22 cellular contexts compared by ENCODE assay signal in genomic region chr17:3590231-3590630, GRCh38. TPM values are rescaled to one million over a fixed set of nuclear protein-coding genes. Genes with fewer than 3 reads are reported as not detected.
DNase-seq lines count a peak whose midpoint lies in the region; ATAC-seq and TF ChIP-seq lines count a peak whose summit lies in the region.
"Had no signal": no experiment of that assay in that cellular context is flagged by ENCODE, and none has a peak within 500 bp of the region (broad histone marks: within the 10 kb centered on the region; RNA-seq: fewer than 3 reads in every experiment).

No MANE protein-coding gene starts in this region.

- H3K27ac ChIP-seq in GM23338 (ENCODE audit: low read depth), result no peak overlapping the region
- H3K27ac ChIP-seq in osteoblast (ENCODE audit: low read depth, low read length), result no peak overlapping the region
- no peak overlapping the region for H3K27ac ChIP-seq in A673 (ENCODE audit: low read depth, low read length, poor library complexity, severe bottlenecking)
- H3K27ac ChIP-seq: PC-9, SJSA1 had no signal

- H2AFZ ChIP-seq in GM23338 (no peak overlapping the region), osteoblast (ENCODE audit: low read length) (no peak overlapping the region)
- H2AFZ ChIP-seq: PC-9 had no signal

- no peaks in the 10 kb centered on the region for H3K9me2 ChIP-seq in GM23338 (ENCODE audit: insufficient read depth)

- no peaks in the 10 kb centered on the region for H3K9me3 Mint-ChIP-seq in GM23338
- no peaks in the 10 kb centered on the region for H3K9me3 Mint-ChIP-seq in central memory CD8-positive, alpha-beta T cell

- H3K36me3 ChIP-seq in GM23338 (ENCODE audit: insufficient read depth) (no peaks in the 10 kb centered on the region), osteoblast (ENCODE audit: insufficient read depth, low read length) (no peaks in the 10 kb centered on the region), A673 (ENCODE audit: insufficient read depth, low read length, poor library complexity, severe bottlenecking) (no peaks in the 10 kb centered on the region)
- H3K36me3 ChIP-seq: MG63, SJSA1 had no signal

- H3K79me2 ChIP-seq in GM23338 (replicated peaks; ENCODE audit: insufficient read depth) (no peaks in the 10 kb centered on the region), osteoblast (ENCODE audit: insufficient read depth, low read length) (no peaks in the 10 kb centered on the region)

- H3K9me3 ChIP-seq in osteoblast (ENCODE audit: low read depth, low read length) (no peaks in the 10 kb centered on the region), A673 (ENCODE audit: low read depth, low read length, poor library complexity, severe bottlenecking) (no peaks in the 10 kb centered on the region)
- H3K9me3 ChIP-seq: MG63, SJSA1 had no signal

- ATAC-seq in GM23338, result no peak
- ATAC-seq in central memory CD8-positive, alpha-beta T cell (replicated peaks; ENCODE audit: extremely low read depth, poor library complexity, severe bottlenecking), result no peak
- ATAC-seq: GM12878, Right ventricle myocardium inferior had no signal

- no peak overlapping the region for H3K4me3 Mint-ChIP-seq in GM23338
- H3K4me3 Mint-ChIP-seq in central memory CD8-positive, alpha-beta T cell, result no peak overlapping the region
- H3K4me3 Mint-ChIP-seq: B cell had no signal

- no peak overlapping the region for H3K4me3 ChIP-seq in GM23338
- no peak overlapping the region for H3K4me3 ChIP-seq in osteoblast (ENCODE audit: insufficient read depth, low read length)
- no peak overlapping the region for H3K4me3 ChIP-seq in A673 (ENCODE audit: low read depth, low read length, poor library complexity, severe bottlenecking)
- H3K4me3 ChIP-seq: GM12878, MG63, PC-9, SJSA1 had no signal

- POLR2A ChIA-PET in A673 (lab: Charles Lee; ENCODE audit: low non-redundant PET), result no interaction called here

- H3K4me1 ChIP-seq in GM23338 (ENCODE audit: insufficient read depth) (no peaks in the 10 kb centered on the region), osteoblast (ENCODE audit: insufficient read depth, low read length) (no peaks in the 10 kb centered on the region), A673 (ENCODE audit: insufficient read depth, low read length, poor library complexity, severe bottlenecking) (no peaks in the 10 kb centered on the region)
- H3K4me1 ChIP-seq: SJSA1 had no signal

- H3K27me3 ChIP-seq in GM23338 (ENCODE audit: insufficient read depth), result no peaks in the 10 kb centered on the region
- no peaks in the 10 kb centered on the region for H3K27me3 ChIP-seq in osteoblast (ENCODE audit: insufficient read depth, low read length)
- no peaks in the 10 kb centered on the region for H3K27me3 ChIP-seq in A673 (replicated peaks; ENCODE audit: insufficient read depth, low read depth, low read length, poor library complexity)
- H3K27me3 ChIP-seq: MG63, SJSA1 had no signal

- H3K27me3 Mint-ChIP-seq in GM23338 (ENCODE audit: insufficient read depth, low read depth, poor library complexity), result peaks cover 4% of the 10 kb centered on the region
- H3K27me3 Mint-ChIP-seq in central memory CD8-positive, alpha-beta T cell, result no peaks in the 10 kb centered on the region
- H3K27me3 Mint-ChIP-seq: B cell had no signal

- H3K36me3 Mint-ChIP-seq in GM23338 (ENCODE audit: low read depth), result peaks cover 20% of the 10 kb centered on the region
- H3K36me3 Mint-ChIP-seq in central memory CD8-positive, alpha-beta T cell (ENCODE audit: insufficient read depth), result peaks cover 6% of the 10 kb centered on the region

- intact Hi-C loops in A673 (cut with micrococcal nuclease; ENCODE audit: unreplicated experiment), result no loop called here

- H4K20me1 ChIP-seq in GM23338 (replicated peaks; ENCODE audit: insufficient read depth) (no peaks in the 10 kb centered on the region), osteoblast (ENCODE audit: insufficient read depth, low read length) (no peaks in the 10 kb centered on the region)

- peak overlapping the region; percentile 50; the same call in 1 of the 2 replicates for H3K27ac Mint-ChIP-seq in GM23338
- peak overlapping the region; percentile 46 for H3K27ac Mint-ChIP-seq in central memory CD8-positive, alpha-beta T cell (ENCODE audit: low read depth)
- H3K27ac Mint-ChIP-seq: B cell had no signal

- no TSS peak for BruUV-seq in A673 (replicated peaks; lab: Mats Ljungman, UMichigan)

- H3F3A ChIP-seq in GM23338 (replicated peaks; ENCODE audit: low read depth), result no peaks in the 10 kb centered on the region

- TF ChIP-seq CTCF in GM23338 (conservative IDR thresholded peaks at IDR 0.05; ENCODE audit: low read depth in 2 of 2) (no peak), osteoblast (IDR thresholded peaks at IDR 0.05; ENCODE audit: extremely low read depth, low read depth, low read length) (no peak), A673 (conservative IDR thresholded peaks at IDR 0.05; ENCODE audit: low read depth, low read length) (no peak)

- H3K4me2 ChIP-seq in GM23338 (no peak overlapping the region), osteoblast (ENCODE audit: insufficient read depth, low read length) (no peak overlapping the region)
- H3K4me2 ChIP-seq: PC-9 had no signal

- peak; percentile 33 for DNase-seq in DMS79 (lab: John Stamatoyannopoulos, UW)
- DNase-seq in GM23338 (ENCODE audit: low spot score), result no peak
- no peak for DNase-seq in central memory CD8-positive, alpha-beta T cell (ENCODE audit: low spot score in 2 of 2)
- peak; percentile 30 for DNase-seq in osteoblast (ENCODE audit: insufficient read length, low spot score, missing footprints)
- DNase-seq in medulla oblongata (ENCODE audit: extremely low spot score), result no peak
- DNase-seq in germinal center (ENCODE audit: low spot score), result no peak
- no peak for DNase-seq in A673 (ENCODE audit: low spot score)
- DNase-seq: EL; GDM1; HCEC 1CT; KBM-7; MG63; NCI-H2029; NCI-H446 treated with DMSO at 0.1 percent for 48 hours; NCI-H526; NCI-H82; NK-92 treated with Interleukin-12 subunit alpha and Interleukin-12 subunit beta, amount 100 ng/mL, for 24 hours; PC-9 had no signal

- H3K4me1 Mint-ChIP-seq in GM23338, result no peaks in the 10 kb centered on the region
- no peaks in the 10 kb centered on the region for H3K4me1 Mint-ChIP-seq in central memory CD8-positive, alpha-beta T cell

- CTCF ChIA-PET in A673 (lab: Charles Lee), result no interaction called here

RNA-seq across cellular contexts. Expression of gene TRPV1, which starts 19.0 kb away (rescaled TPM):
- total RNA-seq in GM23338 (2014; rRNA removed; shearing (Covaris generic)), result 3.8 and 4.0 TPM in 2 replicates
- 2.3 and 4.2 TPM in 2 replicates for polyA plus RNA-seq in GM23338 (2016; fragmentation: Nextera tagmentation; extraction: Ambion mirVana)
- total RNA-seq in osteoblast (2.4 and 2.5 TPM in 2 replicates), A673 (2021) (1.0 and 1.9 TPM in 2 replicates)

RNA-seq across cellular contexts. Expression of gene TRPV3, which starts 32.6 kb away (rescaled TPM):
- total RNA-seq in GM23338 (2014; rRNA removed; shearing (Covaris generic)), result 0.69 and 0.70 TPM in 2 replicates
- 0.15 and 0.82 TPM in 2 replicates for polyA plus RNA-seq in GM23338 (2016; fragmentation: Nextera tagmentation; extraction: Ambion mirVana)
- total RNA-seq in osteoblast (0.29 and 0.36 TPM in 2 replicates), A673 (2021) (0.13 and 0.24 TPM in 2 replicates)
- total RNA-seq: SJSA1 had no signal

RNA-seq across cellular contexts. Expression of gene SHPK, which starts 45.8 kb away (rescaled TPM):
- 34.3 and 36.7 TPM in 2 replicates for total RNA-seq in GM23338 (2014; rRNA removed; shearing (Covaris generic))
- polyA plus RNA-seq in GM23338 (2016; fragmentation: Nextera tagmentation; extraction: Ambion mirVana), result 11.3 and 11.5 TPM in 2 replicates
- total RNA-seq in osteoblast, result 8.3 and 13.8 TPM in 2 replicates
- 20.0 and 22.2 TPM in 2 replicates for total RNA-seq in A673 (2021)

RNA-seq across cellular contexts. Expression of gene CTNS, which starts 46.3 kb away (rescaled TPM):
- 21.8 and 30.1 TPM in 2 replicates for total RNA-seq in GM23338 (2014; rRNA removed; shearing (Covaris generic))
- polyA plus RNA-seq in GM23338 (2016; fragmentation: Nextera tagmentation; extraction: Ambion mirVana), result 5.9 and 6.4 TPM in 2 replicates
- total RNA-seq in osteoblast (34.7 and 46.0 TPM in 2 replicates), A673 (2021) (12.6 and 14.3 TPM in 2 replicates)

Comparison
In these comparisons a context has a peak if more than half of its experiments do, and no peak if none do; other contexts are left out.
1. DNase-seq: peak in DMS79 (single experiment) and osteoblast (single experiment); none in GM23338 (single experiment), central memory CD8-positive, alpha-beta T cell (0 of 2), medulla oblongata (single experiment), germinal center (single experiment) and A673 (single experiment).